24 cellular contexts compared by ENCODE assay signal in genomic region chr5:149754481-149754880, GRCh38.
"Had no signal": no experiment of that assay in that cellular context is flagged by ENCODE, and none has a peak within 500 bp of the region (broad histone marks: within the 10 kb centered on the region; RNA-seq: fewer than 3 reads in every experiment).

No MANE protein-coding gene starts in this region.

- H3K9me3 ChIP-seq: mucosa of descending colon, right lobe of liver, testis, vagina had no signal

- DNase-seq: activated CD4-positive, alpha-beta T cell treated with anti-CD3 and anti-CD28 coated beads, Interleukin-2, amount 10 ng/mL, durations not matched to agents 7 days and 5 days; activated CD4-positive, CD25-positive, alpha-beta regulatory T cell treated with anti-CD3 and anti-CD28 coated beads, Interleukin-2, amount 50 U/mL, for 72 hours; activated CD8-positive, alpha-beta memory T cell treated with anti-CD3 and anti-CD28 coated beads, Interleukin-2, amount 10 ng/mL, durations not matched to agents 7 days and 5 days; activated CD8-positive, alpha-beta T cell treated with anti-CD3 and anti-CD28 coated beads for 36 hours; activated gamma-delta T cell; activated naive CD4-positive, alpha-beta T cell treated with anti-CD3 and anti-CD28 coated beads, Interleukin-2, amount 50 U/mL, for 16 hours; activated T-cell treated with anti-CD3 and anti-CD28 coated beads for 4 hours; caudate nucleus; effector CD4-positive, alpha-beta T cell; hippocampal formation; left cardiac atrium; mesenchymal stem cell; mucosa of descending colon; nephron progenitor cell; right lobe of liver; stimulated activated CD4-positive, alpha-beta T cell treated with anti-CD3 and anti-CD28 coated beads, Interleukin-2, amount 100 ng/mL, for 48 hours; stimulated activated CD8-positive, alpha-beta memory T cell treated with anti-CD3 and anti-CD28 coated beads, Interleukin-4, amount 100 ng/mL, for 48 hours; stimulated activated naive CD4-positive, alpha-beta T cell; testis; trophoblast cell had no signal

- H3K27ac ChIP-seq: parathyroid adenoma, right lobe of liver, testis, vagina, VCaP had no signal

- H3K4me3 ChIP-seq: mucosa of descending colon, right lobe of liver, smooth muscle cell, testis, vagina had no signal

- H3K36me3 ChIP-seq: right lobe of liver, vagina had no signal

- H3K4me1 ChIP-seq: parathyroid adenoma, testis had no signal

- H3K27me3 ChIP-seq: right lobe of liver, testis, vagina had no signal

- ATAC-seq: activated CD8-positive, alpha-beta memory T cell treated with anti-CD3 and anti-CD28 coated beads, Interleukin-2, amount 10 ng/mL, durations not matched to agents 7 days and 5 days; activated CD8-positive, alpha-beta T cell treated with anti-CD3 and anti-CD28 coated beads for 36 hours; left cardiac atrium; mucosa of descending colon; right lobe of liver had no signal
